ENCODE assay signal across 17 cellular contexts in the genomic region with DNA sequence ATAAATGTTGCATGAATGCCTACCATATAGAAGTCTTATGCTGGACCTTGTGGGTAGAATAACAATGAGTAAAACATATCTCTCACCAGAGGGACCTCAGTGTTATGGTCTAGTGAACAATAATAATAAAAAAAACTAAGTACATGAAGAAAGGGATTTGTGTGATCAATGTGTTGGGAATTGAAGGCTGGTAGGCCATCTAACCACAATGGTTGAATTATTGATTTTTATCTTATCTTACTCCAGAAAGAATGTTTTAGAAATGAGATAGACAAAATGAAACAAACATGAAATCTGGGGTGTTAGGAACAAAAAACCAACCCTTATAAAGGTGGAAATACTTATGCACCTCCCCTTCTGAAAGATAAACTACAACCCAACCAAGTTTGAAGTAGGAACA.
A peak's percentile ranks its signal among the peaks of the same experiment; 100 is the strongest.
DNase-seq lines count a peak whose midpoint lies in the region; ATAC-seq, FAIRE-seq and TF ChIP-seq lines count a peak whose summit lies in the region.
"Had no signal": no experiment of that assay in that cellular context is flagged by ENCODE, and none has a peak within 500 bp of the region (broad histone marks: within the 10 kb centered on the region; RNA-seq: fewer than 3 reads in every experiment).

No MANE protein-coding gene starts in this region.

- no peaks in the 10 kb centered on the region for H3K9me3 ChIP-seq in astrocyte (ENCODE audit: insufficient read depth, low read depth, low read length)
- H3K9me3 ChIP-seq: SK-N-SH had no signal

- no peaks in the 10 kb centered on the region for H3K9me3 Mint-ChIP-seq in astrocyte (ENCODE audit: unreplicated experiment)

- no peak overlapping the region for H2AFZ ChIP-seq in astrocyte (ENCODE audit: low read depth, low read length)

- no peak overlapping the region for H3K9ac ChIP-seq in astrocyte (ENCODE audit: low read length)
- H3K9ac ChIP-seq: SK-N-SH had no signal

- no peak overlapping the region for H3K4me3 ChIP-seq in astrocyte (ENCODE audit: insufficient read depth, low read depth, low read length)

- peaks cover 10% of the 10 kb centered on the region for H3K4me1 Mint-ChIP-seq in astrocyte (ENCODE audit: low read depth, unreplicated experiment)
- H3K4me1 Mint-ChIP-seq: CD8-positive, alpha-beta memory T cell had no signal

- H3K4me2 ChIP-seq in astrocyte (ENCODE audit: low read length), result no peak overlapping the region
- H3K4me2 ChIP-seq: SK-N-SH had no signal

- ATAC-seq in HG03521 (IDR thresholded peaks at IDR 0.05; ENCODE audit: unreplicated experiment) (no peak), HG02973 (IDR thresholded peaks at IDR 0.05; ENCODE audit: unreplicated experiment) (no peak)

- H3K36me3 Mint-ChIP-seq in astrocyte (ENCODE audit: low read depth, unreplicated experiment), result no peaks in the 10 kb centered on the region
- H3K36me3 Mint-ChIP-seq: CD8-positive, alpha-beta memory T cell had no signal

- peak overlapping the region; percentile 69 for H3K27ac Mint-ChIP-seq in astrocyte (ENCODE audit: unreplicated experiment)
- H3K27ac Mint-ChIP-seq: CD8-positive, alpha-beta memory T cell had no signal

- DNase-seq in M059J (ENCODE audit: low read depth) (peak; percentile 6), astrocyte (ENCODE audit: low read depth) (peak; percentile 77), iris pigment epithelial cell (ENCODE audit: low read depth) (peak; percentile 2), D341Med (ENCODE audit: low spot score) (no peak), pons (ENCODE audit: low spot score) (no peak)
- DNase-seq: CD8-positive, alpha-beta memory T cell; DMS79 treated with DMSO at 0.1 percent for 48 hours; NCI-H1436; NCI-H2081 treated with DMSO at 0.1 percent for 48 hours; NCI-H510A; NCI-H748 treated with DMSO at 0.1 percent for 48 hours; RPMI8226; SHP77 treated with DMSO at 0.1 percent for 48 hours; SK-N-SH had no signal

- no peaks in the 10 kb centered on the region for H3K27me3 ChIP-seq in astrocyte (ENCODE audit: insufficient read depth, low read length)

- peak; percentile 59 for FAIRE-seq in astrocyte (lab: Jason Lieb, UNC)

- H3K27me3 Mint-ChIP-seq in astrocyte (ENCODE audit: low read depth, unreplicated experiment), result no peaks in the 10 kb centered on the region

- peak overlapping the region; percentile 37 for H3K27ac ChIP-seq in astrocyte (ENCODE audit: low read depth, low read length)
- H3K27ac ChIP-seq: HL-60 had no signal

- H3K4me1 ChIP-seq in astrocyte (ENCODE audit: insufficient read depth, low read length), result peaks cover 4% of the 10 kb centered on the region

- H3K79me2 ChIP-seq in astrocyte (ENCODE audit: insufficient read depth, low read length), result no peaks in the 10 kb centered on the region

- H4K20me1 ChIP-seq in astrocyte (ENCODE audit: insufficient read depth, low read length), result no peaks in the 10 kb centered on the region

- H3K36me3 ChIP-seq in astrocyte (ENCODE audit: insufficient read depth, low read length), result no peaks in the 10 kb centered on the region

- TF ChIP-seq CTCF in astrocyte (IDR thresholded peaks at IDR 0.05; ENCODE audit: insufficient read depth, low read depth, low read length), result no peak

- no peak overlapping the region for H3K4me3 Mint-ChIP-seq in astrocyte (ENCODE audit: unreplicated experiment)
- H3K4me3 Mint-ChIP-seq: CD8-positive, alpha-beta memory T cell had no signal

Comparison
In these comparisons a context has a peak if more than half of its experiments do, and no peak if none do; other contexts are left out.
1. DNase-seq: peak in M059J (single experiment), astrocyte (single experiment) and iris pigment epithelial cell (single experiment); none in D341Med (single experiment) and pons (single experiment).